In the genomic region with DNA sequence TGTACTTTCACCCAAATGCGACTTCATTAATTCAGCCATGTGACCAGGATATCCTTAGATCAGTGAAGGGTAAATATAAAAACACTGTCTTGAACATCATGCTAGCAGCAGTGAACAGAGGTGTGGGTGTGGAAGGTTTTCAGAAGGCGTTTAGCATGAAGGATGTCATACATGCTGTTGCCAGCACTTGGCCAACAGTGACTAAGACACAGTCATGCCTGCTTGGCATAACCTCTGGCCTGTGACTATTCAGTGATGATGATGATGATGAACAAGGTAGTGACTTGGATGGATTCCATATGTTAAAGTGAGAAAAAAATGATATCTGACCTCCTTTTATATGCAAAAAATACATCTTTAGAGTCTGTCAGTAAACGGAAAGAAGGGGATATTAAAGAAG, we compare ENCODE assay signal across 28 cellular contexts.
"Had no signal": no experiment of that assay in that cellular context is flagged by ENCODE, and none has a peak within 500 bp of the region (broad histone marks: within the 10 kb centered on the region; RNA-seq: fewer than 3 reads in every experiment).

No MANE protein-coding gene starts in this region.

- H3K9me3 Mint-ChIP-seq: activated CD4-positive, alpha-beta T cell treated with anti-CD3 and anti-CD28 coated beads, Interleukin-2, amount 10 ng/mL, durations not matched to agents 7 days and 5 days; activated CD8-positive, alpha-beta T cell treated with anti-CD3 and anti-CD28 coated beads for 36 hours; activated naive CD4-positive, alpha-beta T cell treated with anti-CD3 and anti-CD28 coated beads, Interleukin-2, amount 10 ng/mL, durations not matched to agents 7 days and 5 days; endodermal cell; stimulated activated naive CD8-positive, alpha-beta T cell treated with anti-CD3 and anti-CD28 coated beads, Interleukin-15, Interleukin-2, amounts not matched to agents 100 ng/mL and 50 ng/mL, for 24 hours; T-helper 2 cell treated with Interferon-gamma antibody and Interleukin-4, amounts not matched to agents 5 μg/mL and 100 μg/mL, for 36 hours had no signal

- DNase-seq: activated CD4-positive, alpha-beta T cell treated with anti-CD3 and anti-CD28 coated beads, Interleukin-2, amount 10 ng/mL, durations not matched to agents 7 days and 5 days; activated CD4-positive, CD25-positive, alpha-beta regulatory T cell treated with anti-CD3 and anti-CD28 coated beads, Interleukin-2, amount 50 U/mL, for 72 hours; activated CD8-positive, alpha-beta memory T cell treated with anti-CD3 and anti-CD28 coated beads, Interleukin-2, amount 10 ng/mL, durations not matched to agents 7 days and 5 days; activated CD8-positive, alpha-beta T cell treated with anti-CD3 and anti-CD28 coated beads for 36 hours; activated effector memory CD4-positive, alpha-beta T cell treated with anti-CD3 and anti-CD28 coated beads, Interleukin-2, amount 50 U/mL, for 16 hours; activated naive CD4-positive, alpha-beta T cell treated with anti-CD3 and anti-CD28 coated beads, Interleukin-2, amount 10 ng/mL, durations not matched to agents 7 days and 5 days; activated T-cell treated with anti-CD3 and anti-CD28 coated beads for 4 hours; amygdala; cortex of kidney; endodermal cell; heart left ventricle; left colon; mesendoderm; naive B cell; occipital lobe; right lobe of liver; stimulated activated CD4-positive, alpha-beta T cell treated with anti-CD3 and anti-CD28 coated beads, Interleukin-1b, Interleukin-23, amount 100 ng/mL, for 48 hours; substantia nigra; tibial artery; WERI-Rb-1 had no signal

- ATAC-seq: activated CD8-positive, alpha-beta memory T cell treated with anti-CD3 and anti-CD28 coated beads, Interleukin-2, amount 10 ng/mL, durations not matched to agents 7 days and 5 days; activated CD8-positive, alpha-beta T cell treated with anti-CD3 and anti-CD28 coated beads for 36 hours; gastroesophageal sphincter; heart left ventricle; left colon; right lobe of liver had no signal

- H3K27me3 Mint-ChIP-seq: activated CD4-positive, alpha-beta T cell treated with anti-CD3 and anti-CD28 coated beads, Interleukin-2, amount 10 ng/mL, durations not matched to agents 7 days and 5 days; activated CD8-positive, alpha-beta memory T cell treated with anti-CD3 and anti-CD28 coated beads, Interleukin-2, amount 10 ng/mL, durations not matched to agents 7 days and 5 days; activated CD8-positive, alpha-beta T cell treated with anti-CD3 and anti-CD28 coated beads for 36 hours; activated naive CD4-positive, alpha-beta T cell treated with anti-CD3 and anti-CD28 coated beads, Interleukin-2, amount 10 ng/mL, durations not matched to agents 7 days and 5 days; naive B cell; stimulated activated naive CD8-positive, alpha-beta T cell treated with anti-CD3 and anti-CD28 coated beads, Interleukin-15, Interleukin-2, amounts not matched to agents 100 ng/mL and 50 ng/mL, for 24 hours had no signal

- H3K4me1 Mint-ChIP-seq: activated CD4-positive, alpha-beta T cell treated with anti-CD3 and anti-CD28 coated beads, Interleukin-2, amount 10 ng/mL, durations not matched to agents 7 days and 5 days; activated CD8-positive, alpha-beta memory T cell treated with anti-CD3 and anti-CD28 coated beads, Interleukin-2, amount 10 ng/mL, durations not matched to agents 7 days and 5 days; activated naive CD4-positive, alpha-beta T cell treated with anti-CD3 and anti-CD28 coated beads, Interleukin-2, amount 10 ng/mL, durations not matched to agents 7 days and 5 days had no signal

- H3K4me3 Mint-ChIP-seq: activated CD4-positive, alpha-beta T cell treated with anti-CD3 and anti-CD28 coated beads, Interleukin-2, amount 10 ng/mL, durations not matched to agents 7 days and 5 days; activated CD8-positive, alpha-beta memory T cell treated with anti-CD3 and anti-CD28 coated beads, Interleukin-2, amount 10 ng/mL, durations not matched to agents 7 days and 5 days; activated CD8-positive, alpha-beta T cell treated with anti-CD3 and anti-CD28 coated beads for 36 hours; activated naive CD4-positive, alpha-beta T cell treated with anti-CD3 and anti-CD28 coated beads, Interleukin-2, amount 10 ng/mL, durations not matched to agents 7 days and 5 days; endodermal cell; naive B cell; neural crest cell; stimulated activated naive CD8-positive, alpha-beta T cell treated with anti-CD3 and anti-CD28 coated beads, Interleukin-15, Interleukin-2, amounts not matched to agents 100 ng/mL and 50 ng/mL, for 24 hours; T-helper 2 cell treated with Interferon-gamma antibody and Interleukin-4, amounts not matched to agents 5 μg/mL and 100 μg/mL, for 36 hours had no signal

- H3K27ac Mint-ChIP-seq: activated CD4-positive, alpha-beta T cell treated with anti-CD3 and anti-CD28 coated beads, Interleukin-2, amount 10 ng/mL, durations not matched to agents 7 days and 5 days; activated CD8-positive, alpha-beta memory T cell treated with anti-CD3 and anti-CD28 coated beads, Interleukin-2, amount 10 ng/mL, durations not matched to agents 7 days and 5 days; activated CD8-positive, alpha-beta T cell treated with anti-CD3 and anti-CD28 coated beads for 36 hours; activated naive CD4-positive, alpha-beta T cell treated with anti-CD3 and anti-CD28 coated beads, Interleukin-2, amount 10 ng/mL, durations not matched to agents 7 days and 5 days; endodermal cell; naive B cell; stimulated activated naive CD8-positive, alpha-beta T cell treated with anti-CD3 and anti-CD28 coated beads, Interleukin-15, Interleukin-2, amounts not matched to agents 100 ng/mL and 50 ng/mL, for 24 hours; T-helper 2 cell treated with Interferon-gamma antibody and Interleukin-4, amounts not matched to agents 5 μg/mL and 100 μg/mL, for 36 hours had no signal

- H3K4me1 ChIP-seq: right lobe of liver had no signal

- H3K4me3 ChIP-seq: cardiac muscle cell, gastroesophageal sphincter, heart left ventricle, right lobe of liver, skin epidermis, tibial artery had no signal

- H3K9me3 ChIP-seq: gastroesophageal sphincter, heart left ventricle, right lobe of liver, tibial artery had no signal

- FAIRE-seq: islet of Langerhans, urothelium cell line had no signal

- H3K27me3 ChIP-seq: cardiac muscle cell, gastroesophageal sphincter, heart left ventricle, right lobe of liver, tibial artery had no signal

- H3K27ac ChIP-seq: cardiac muscle cell, gastroesophageal sphincter, heart left ventricle, right lobe of liver, skin epidermis, tibial artery, WERI-Rb-1 had no signal
